16 cellular contexts compared by ENCODE assay signal in genomic region chr3:48747703-48748102, GRCh38. TPM values are rescaled to one million over a fixed set of nuclear protein-coding genes. Genes with fewer than 3 reads are reported as not detected.
DNase-seq lines count a peak whose midpoint lies in the region; TF ChIP-seq lines count a peak whose summit lies in the region.
"Had no signal": no experiment of that assay in that cellular context is flagged by ENCODE, and none has a peak within 500 bp of the region (broad histone marks: within the 10 kb centered on the region; RNA-seq: fewer than 3 reads in every experiment).

No MANE protein-coding gene starts in this region.

- DNase-seq in NCI-H2107 treated with DMSO at 0.1 percent for 48 hours (lab: John Stamatoyannopoulos, UW; ENCODE audit: unreplicated experiment) (peak; percentile 7), NCI-H2107 (lab: John Stamatoyannopoulos, UW) (no peak), esophagus muscularis mucosa (ENCODE audit: extremely low spot score) (no peak), tibial nerve (ENCODE audit: low spot score in 2 of 2) (no peak), glomerular visceral epithelial cell (ENCODE audit: extremely low spot score) (no peak), activated gamma-delta T cell (lab: John Stamatoyannopoulos, UW) (no peak)
- DNase-seq in stimulated activated CD4-positive, alpha-beta T cell treated with anti-CD3 and anti-CD28 coated beads, Interleukin-1b, Interleukin-23, amount 100 ng/mL, for 48 hours, result no peak
- DNase-seq: activated CD4-positive, CD25-positive, alpha-beta regulatory T cell; activated gamma-delta T cell treated with Interleukin-2 at 50 U/mL for 16 hours; CD4-positive, alpha-beta T cell; mesendoderm; NCI-H1105; occipital lobe had no signal

- peaks cover 33 to 66% (median 43%) of the 10 kb centered on the region in 4 donors for H3K36me3 ChIP-seq in esophagus muscularis mucosa
- peaks cover 20 to 30% of the 10 kb centered on the region in 2 donors for H3K36me3 ChIP-seq in mucosa of rectum (ENCODE audit: control insufficient read depth in 2 of 2, insufficient read depth in 2 of 2, low read length in 2 of 2)
- H3K36me3 ChIP-seq in tibial nerve, result peaks cover 0 to 34% (median 0%) of the 10 kb centered on the region in 3 donors

- no peak for TF ChIP-seq POLR2A in esophagus muscularis mucosa (IDR thresholded peaks at IDR 0.05; ENCODE audit: low read depth)
- no peak for TF ChIP-seq POLR2A in tibial nerve (IDR thresholded peaks at IDR 0.05)

- H3K9me3 ChIP-seq in esophagus muscularis mucosa (no peaks in the 10 kb centered on the region), mucosa of rectum (ENCODE audit: control insufficient read depth in 2 of 2, low read length in 2 of 2) (no peaks in the 10 kb centered on the region), tibial nerve (no peaks in the 10 kb centered on the region)

- TF ChIP-seq EP300 in esophagus muscularis mucosa (IDR thresholded peaks at IDR 0.05), result no peak
- TF ChIP-seq EP300 in tibial nerve (IDR thresholded peaks at IDR 0.05), result no peak

- H3K27me3 ChIP-seq in esophagus muscularis mucosa, result no peaks in the 10 kb centered on the region
- no peaks in the 10 kb centered on the region for H3K27me3 ChIP-seq in mucosa of rectum (ENCODE audit: control insufficient read depth in 2 of 2, insufficient read depth in 2 of 2, low read length in 2 of 2)
- no peaks in the 10 kb centered on the region for H3K27me3 ChIP-seq in tibial nerve

- intact Hi-C loops in esophagus muscularis mucosa (cut with DNase I), result no loop called here

- H3K4me3 ChIP-seq in esophagus muscularis mucosa, result no peak overlapping the region
- no peak overlapping the region for H3K4me3 ChIP-seq in mucosa of rectum (ENCODE audit: low read length in 2 of 2)
- no peak overlapping the region for H3K4me3 ChIP-seq in tibial nerve
- H3K4me3 ChIP-seq: K562 had no signal

- H3K27ac ChIP-seq in esophagus muscularis mucosa (replicated peaks in 1 of 4) (peak overlapping the region; percentile 22 to 64 (median 36)), mucosa of rectum (ENCODE audit: low read depth in 2 of 2, low read length in 2 of 2) (peak overlapping the region; percentile 21 to 49), tibial nerve (peak overlapping the region; percentile 58 to 84 (median 76))
- H3K27ac ChIP-seq: RWPE1 had no signal

- H3K4me1 ChIP-seq in esophagus muscularis mucosa (peaks cover 10 to 16% (median 15%) of the 10 kb centered on the region in 4 donors), mucosa of rectum (ENCODE audit: control insufficient read depth in 2 of 2, insufficient read depth in 2 of 2, low read length in 2 of 2) (peaks cover 0 to 3% of the 10 kb centered on the region in 2 donors), tibial nerve (peaks cover 0 to 44% (median 32%) of the 10 kb centered on the region in 4 donors)

- TF ChIP-seq CTCF in esophagus muscularis mucosa (IDR thresholded peaks at IDR 0.05) (no peak), tibial nerve (IDR thresholded peaks at IDR 0.05) (no peak)

- no peak overlapping the region for H3K9ac ChIP-seq in mucosa of rectum (ENCODE audit: low read depth in 1 of 2, low read length in 2 of 2)

- WGBS in esophagus muscularis mucosa, result 57% methylated on average over 4 of the region's 4 CpGs
- WGBS in tibial nerve, 2 donors, result 28 to 29% methylated on average over 4 of the region's 4 CpGs

RNA-seq across cellular contexts. Expression of gene IP6K2, which starts 30.7 kb away (rescaled TPM):
- total RNA-seq in esophagus muscularis mucosa, result 10 to 100 TPM; 31.0 to 57.5 (median 41.2) TPM
- 100 to 1,000 TPM; 130 to 202 (median 171) TPM for total RNA-seq in tibial nerve
